Comparison of ENCODE assay signal across 8 cellular contexts in genomic region chr3:134449277-134449676, GRCh38. TPM values are rescaled to one million over a fixed set of nuclear protein-coding genes. Genes with fewer than 3 reads are reported as not detected.
DNase-seq lines count a peak whose midpoint lies in the region; ATAC-seq and FAIRE-seq lines count a peak whose summit lies in the region.

No MANE protein-coding gene starts in this region.

- ATAC-seq in Right ventricle myocardium superior (ENCODE audit: poor library complexity) (peak; percentile 59), HG03139 (IDR thresholded peaks at IDR 0.05; ENCODE audit: unreplicated experiment) (no peak)

- intact Hi-C loops in Right ventricle myocardium superior (cut with DNase I) (no loop called here), cardiac septum (cut with DNase I) (no loop called here)

- FAIRE-seq in frontal cortex (lab: Jason Lieb, UNC) (no peak), urothelium cell line (lab: Jason Lieb, UNC) (no peak)

- no peak for DNase-seq in Right ventricle myocardium superior
- no peak for DNase-seq in cardiac septum (ENCODE audit: low spot score)
- peak; percentile 47 for DNase-seq in RPMI8226
- peak; percentile 22 to 30 for DNase-seq in frontal cortex (ENCODE audit: low spot score in 2 of 2)
- DNase-seq in renal cortical epithelial cell (ENCODE audit: low read depth) = peak; percentile 50
- DNase-seq in NCI-H226 = no peak
- no peak for DNase-seq in urothelium cell line (ENCODE audit: low spot score)

RNA-seq across cellular contexts. Expression of gene ANAPC13, which starts 36.5 kb away (rescaled TPM):
- total RNA-seq in Right ventricle myocardium superior = 78.3 TPM
- 85.6 TPM for total RNA-seq in cardiac septum
- total RNA-seq in frontal cortex = 41.6 TPM
- total RNA-seq in renal cortical epithelial cell = 76.6 and 162 TPM in 2 replicates

RNA-seq across cellular contexts. Expression of gene CEP63, which starts 36.6 kb away (rescaled TPM):
- total RNA-seq in Right ventricle myocardium superior = 32.5 TPM
- total RNA-seq in cardiac septum = 32.1 TPM
- total RNA-seq in frontal cortex = 22.4 TPM
- total RNA-seq in renal cortical epithelial cell = 10.8 and 31.3 TPM in 2 replicates

Comparison
In these comparisons a context has a peak if more than half of its experiments do, and no peak if none do; other contexts are left out.
1. DNase-seq: peak in RPMI8226 (single experiment), frontal cortex (2 of 2) and renal cortical epithelial cell (single experiment); none in Right ventricle myocardium superior (single experiment), cardiac septum (single experiment), NCI-H226 (single experiment) and urothelium cell line (single experiment).